Comparison of ENCODE assay signal across 1 cellular context in the genomic region with DNA sequence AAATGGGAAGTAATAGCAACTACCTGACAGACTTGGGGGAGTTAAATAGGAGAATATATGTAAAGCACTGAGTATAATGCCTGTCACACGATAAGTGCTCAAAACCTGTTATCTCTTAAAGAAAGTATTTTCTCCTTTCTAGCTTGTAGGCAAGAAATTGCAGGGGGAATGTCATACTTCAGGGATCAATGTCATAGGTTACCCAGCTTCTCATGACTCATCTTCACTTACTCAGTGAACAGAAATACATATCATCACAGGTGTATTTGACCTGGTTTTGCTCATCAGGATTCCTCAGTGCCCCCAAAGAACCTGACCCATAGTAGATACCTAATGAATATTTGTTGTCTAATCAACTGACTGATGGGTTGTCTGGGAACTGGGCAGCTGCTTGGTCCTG.
TF ChIP-seq lines count a peak whose summit lies in the region.

No MANE protein-coding gene starts in this region.

TF ChIP-seq in IMR-90, 13 proteins besides CTCF, POLR2A, EP300 and RAD21:
- TF ChIP-seq MAZ (IDR thresholded peaks at IDR 0.05; ENCODE audit: borderline replicate concordance, low read depth, low read length) (no peak), RFX5 (IDR thresholded peaks at IDR 0.05; ENCODE audit: low read depth, low read length) (no peak), NFE2L2 (IDR thresholded peaks at IDR 0.05; ENCODE audit: low read depth, low read length) (no peak), CHD1 (IDR thresholded peaks at IDR 0.05; ENCODE audit: low read depth, low read length) (no peak), ELK1 (IDR thresholded peaks at IDR 0.05; ENCODE audit: borderline replicate concordance, low read depth, low read length) (no peak), FOS (IDR thresholded peaks at IDR 0.05; ENCODE audit: low read depth, low read length) (no peak), SMC3 (IDR thresholded peaks at IDR 0.05; ENCODE audit: low read depth, low read length) (no peak), RCOR1 (IDR thresholded peaks at IDR 0.05; ENCODE audit: insufficient replicate concordance, low read length) (no peak), BHLHE40 (IDR thresholded peaks at IDR 0.05; ENCODE audit: low read depth, low read length) (no peak), MXI1 (IDR thresholded peaks at IDR 0.05; ENCODE audit: borderline replicate concordance, low read depth, low read length) (no peak), MAFK (IDR thresholded peaks at IDR 0.05; ENCODE audit: low read depth, low read length) (no peak), CEBPB (IDR thresholded peaks at IDR 0.05; ENCODE audit: low read depth, low read length) (no peak)
- TF ChIP-seq, protein P1, sequence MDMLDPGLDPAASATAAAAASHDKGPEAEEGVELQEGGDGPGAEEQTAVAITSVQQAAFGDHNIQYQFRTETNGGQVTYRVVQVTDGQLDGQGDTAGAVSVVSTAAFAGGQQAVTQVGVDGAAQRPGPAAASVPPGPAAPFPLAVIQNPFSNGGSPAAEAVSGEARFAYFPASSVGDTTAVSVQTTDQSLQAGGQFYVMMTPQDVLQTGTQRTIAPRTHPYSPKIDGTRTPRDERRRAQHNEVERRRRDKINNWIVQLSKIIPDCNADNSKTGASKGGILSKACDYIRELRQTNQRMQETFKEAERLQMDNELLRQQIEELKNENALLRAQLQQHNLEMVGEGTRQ (IDR thresholded peaks at IDR 0.05; ENCODE audit: low read depth, low read length): no peak
